In genomic region chr6:161418458-161418945, GRCh38 we compare ENCODE assay signal across 8 cellular contexts.
A peak's percentile ranks its signal among the peaks of the same experiment; 100 is the strongest.
DNase-seq lines count a peak whose midpoint lies in the region; ATAC-seq, FAIRE-seq and TF ChIP-seq lines count a peak whose summit lies in the region.

No MANE protein-coding gene starts in this region.

- H3K9ac ChIP-seq in parathyroid adenoma: no peak overlapping the region

- H3K4me1 ChIP-seq in A549 (peaks cover 21% of the 10 kb centered on the region), gastroesophageal sphincter (peaks cover 0 to 25% (median 0%) of the 10 kb centered on the region in 3 donors), parathyroid adenoma (no peaks in the 10 kb centered on the region)

- peak; percentile 75 to 82; a peak in 5 of 6 replicates for ATAC-seq in A549
- ATAC-seq in gastroesophageal sphincter: peak; percentile 50
- ATAC-seq in HG02642 (IDR thresholded peaks at IDR 0.05; ENCODE audit: poor library complexity, unreplicated experiment): no peak

- H3K4me2 ChIP-seq in A549: peak overlapping the region; percentile 32; the same call in 2 of the 3 replicates
- no peak overlapping the region for H3K4me2 ChIP-seq in parathyroid adenoma (ENCODE audit: low read length)

- H3K27ac ChIP-seq in A549: peak overlapping the region; percentile 59 to 83; a peak in 5 of 6 replicates
- peak overlapping the region; percentile 20; the same call in 1 of the 2 replicates for H3K27ac ChIP-seq in VCaP
- peak overlapping the region in 1 of 4 donors; percentile 21 for H3K27ac ChIP-seq in gastroesophageal sphincter
- no peak overlapping the region for H3K27ac ChIP-seq in parathyroid adenoma

- no peaks in the 10 kb centered on the region for H3K27me3 ChIP-seq in gastroesophageal sphincter
- H3K27me3 ChIP-seq in parathyroid adenoma (ENCODE audit: control insufficient read depth, insufficient read depth, low read length): no peaks in the 10 kb centered on the region

- peak; percentile 81 to 82 for TF ChIP-seq RAD21 in A549 (conservative IDR thresholded peaks at IDR 0.05 in 1 of 2, IDR thresholded peaks at IDR 0.05 in 1 of 2)

- no peak overlapping the region for H3K4me3 ChIP-seq in A549
- H3K4me3 ChIP-seq in gastroesophageal sphincter: no peak overlapping the region
- no peak overlapping the region for H3K4me3 ChIP-seq in parathyroid adenoma (ENCODE audit: low read depth, low read length)

- TF ChIP-seq EP300 in A549 (IDR thresholded peaks at IDR 0.05) (no peak), gastroesophageal sphincter (IDR thresholded peaks at IDR 0.05) (no peak)

- TF ChIP-seq CTCF in A549 (IDR thresholded peaks at IDR 0.05): peak; percentile 69
- peak; percentile 83 for TF ChIP-seq CTCF in VCaP (conservative IDR thresholded peaks at IDR 0.05)
- TF ChIP-seq CTCF in gastroesophageal sphincter (IDR thresholded peaks at IDR 0.05): peak; percentile 54 to 80 (median 76)
- peak; percentile 53 for TF ChIP-seq CTCF in parathyroid adenoma (IDR thresholded peaks at IDR 0.05)

- no peak overlapping the region for H2AFZ ChIP-seq in parathyroid adenoma

- FAIRE-seq in A549 (lab: Jason Lieb, UNC): no peak

- no peak for TF ChIP-seq POLR2A in A549 (IDR thresholded peaks at IDR 0.05; ENCODE audit: low read length)
- TF ChIP-seq POLR2A in gastroesophageal sphincter (IDR thresholded peaks at IDR 0.05): no peak

- POLR2A ChIA-PET in A549 (lab: Yijun Ruan, JAX): interaction anchor here (1.0 to 1.8 kb wide), 3 partner anchors 11 to 80 kb away, joined by 3 to 4 read pairs (median 4); no protein-coding TSS in a partner anchor
- POLR2A ChIA-PET in HEK293T (lab: Yijun Ruan, JAX): no interaction called here

- no peaks in the 10 kb centered on the region for H3K9me3 ChIP-seq in A549
- H3K9me3 ChIP-seq in gastroesophageal sphincter: no peaks in the 10 kb centered on the region
- H3K9me3 ChIP-seq in parathyroid adenoma (ENCODE audit: control insufficient read depth, low read length): no peaks in the 10 kb centered on the region

- WGBS in A549 (ENCODE audit: missing lambda C conversion rate): 9% methylated on average over 7 of the region's 7 CpGs
- 11 to 12% methylated on average over 6 to 7 of the region's 7 CpGs for WGBS in gastroesophageal sphincter (ENCODE audit: low coverage in 1 of 2), 2 donors

- CTCF ChIA-PET in A549 (lab: Yijun Ruan, JAX): interaction anchor here (0.5 to 7.0 kb wide), 44 partner anchors 8 to 478 kb away, joined by 3 to 48 read pairs (median 4); no protein-coding TSS in a partner anchor
- CTCF ChIA-PET in HEK293T (lab: Yijun Ruan, JAX): interaction anchor here (0.6 to 1.8 kb wide), 27 partner anchors 8 to 1586 kb away, joined by 3 to 12 read pairs (median 4); no protein-coding TSS in a partner anchor

- DNase-seq in A549 (ENCODE audit: low read depth in 1 of 2, low spot score in 1 of 2) (peak in 1 of 2 experiments; percentile 70), ELR (ENCODE audit: low read depth) (peak; percentile 85), HEK293T (ENCODE audit: extremely low spot score) (peak; percentile 67), NCI-H1694 (lab: John Stamatoyannopoulos, UW) (peak; percentile 33)

- no peaks in the 10 kb centered on the region for H3K79me2 ChIP-seq in parathyroid adenoma

- H3K36me3 ChIP-seq in gastroesophageal sphincter: no peaks in the 10 kb centered on the region
- no peaks in the 10 kb centered on the region for H3K36me3 ChIP-seq in parathyroid adenoma (ENCODE audit: control insufficient read depth, insufficient read depth, low read length)

TF ChIP-seq in A549, 52 proteins besides CTCF, POLR2A, EP300 and RAD21:
- TF ChIP-seq REST (IDR thresholded peaks at IDR 0.05): no peak
- no peak for TF ChIP-seq MAFK (IDR thresholded peaks at IDR 0.05; ENCODE audit: partially characterized antibody)
- no peak for TF ChIP-seq CHD2 (IDR thresholded peaks at IDR 0.05; ENCODE audit: low read length, partially characterized antibody)
- TF ChIP-seq MAX (IDR thresholded peaks at IDR 0.05): no peak
- peak; percentile 76 for TF ChIP-seq SMC3 (IDR thresholded peaks at IDR 0.05)
- TF ChIP-seq HES2 (IDR thresholded peaks at IDR 0.05): no peak
- no peak for TF ChIP-seq HOXA7 (CRISPR knock-in tag; IDR thresholded peaks at IDR 0.05)

TF ChIP-seq in HEK293T, 16 proteins besides CTCF, POLR2A, EP300 and RAD21:
- TF ChIP-seq NFRKB (IDR thresholded peaks at IDR 0.05) (no peak), HDGF (IDR thresholded peaks at IDR 0.05; ENCODE audit: borderline replicate concordance) (no peak)
TF ChIP-seq in HEK293T: peak in this region for 0.
